In the genomic region with DNA sequence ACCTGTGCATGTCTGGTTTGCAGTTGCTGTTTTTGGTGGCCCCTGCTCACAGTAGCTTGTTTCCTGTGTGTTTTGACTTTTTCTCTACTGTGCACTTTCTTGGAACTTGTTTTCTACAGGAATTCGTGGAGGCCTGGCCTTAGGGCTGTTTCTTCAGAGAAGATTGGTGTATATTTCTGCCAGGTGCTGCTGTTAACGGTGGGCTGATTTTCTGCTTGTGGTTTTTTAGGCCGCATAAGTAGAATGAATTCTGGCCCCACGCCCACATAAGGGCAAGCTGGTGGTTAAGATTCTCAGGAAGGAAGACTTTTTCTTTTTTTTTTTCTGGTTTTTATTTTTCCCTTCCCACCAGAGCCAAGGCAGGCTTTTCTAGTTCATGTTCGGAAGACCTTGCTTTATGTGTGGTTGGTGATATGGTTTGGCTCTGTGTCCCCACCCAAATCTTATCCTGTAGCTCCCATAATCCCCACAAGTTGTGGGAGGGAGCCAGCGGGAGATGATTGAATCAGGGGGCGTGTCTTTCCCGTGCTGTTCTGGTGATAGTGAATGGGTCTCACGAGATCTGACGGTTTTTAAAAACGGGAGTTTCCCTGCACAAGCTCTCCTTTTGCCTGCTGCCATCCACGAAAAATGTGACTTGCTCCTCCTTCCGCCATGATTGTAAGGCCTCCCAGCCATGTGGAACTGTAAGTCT, we compare ENCODE assay signal across 11 cellular contexts.
A peak's percentile ranks its signal among the peaks of the same experiment; 100 is the strongest.
DNase-seq lines count a peak whose midpoint lies in the region; ATAC-seq lines count a peak whose summit lies in the region.
"Had no signal": no experiment of that assay in that cellular context is flagged by ENCODE, and none has a peak within 500 bp of the region (broad histone marks: within the 10 kb centered on the region; RNA-seq: fewer than 3 reads in every experiment).

No MANE protein-coding gene starts in this region.

- peak overlapping the region; percentile 92 for H3K27ac ChIP-seq in KOPT-K1 (ENCODE audit: low read depth, low read length, poor library complexity, severe bottlenecking)

- no peaks in the 10 kb centered on the region for H3K27me3 Mint-ChIP-seq in activated T-cell treated with anti-CD3 and anti-CD28 coated beads, Interleukin-2, amount 50 U/mL, for 24 hours
- peaks cover 6% of the 10 kb centered on the region for H3K27me3 Mint-ChIP-seq in activated T-helper 1 cell treated with anti-CD3 and anti-CD28 coated beads, Interleukin-12 subunit alpha, Interleukin-12 subunit beta, Interleukin-2, Interleukin-4 antibody, amounts not matched to agents 30 ng/mL and 10 ng/mL and 1 ng/mL, durations not matched to agents 14 hours and 24 hours and 36 hours (ENCODE audit: insufficient read depth)

- no peaks in the 10 kb centered on the region for H3K36me3 Mint-ChIP-seq in activated T-cell treated with anti-CD3 and anti-CD28 coated beads, Interleukin-2, amount 50 U/mL, for 24 hours (ENCODE audit: low read depth)
- H3K36me3 Mint-ChIP-seq in activated T-helper 1 cell treated with anti-CD3 and anti-CD28 coated beads, Interleukin-12 subunit alpha, Interleukin-12 subunit beta, Interleukin-2, Interleukin-4 antibody, amounts not matched to agents 30 ng/mL and 10 ng/mL and 1 ng/mL, durations not matched to agents 14 hours and 24 hours and 36 hours (ENCODE audit: low read depth): peaks cover 10% of the 10 kb centered on the region

- peak overlapping the region; percentile 65 for H3K27ac Mint-ChIP-seq in activated T-cell treated with anti-CD3 and anti-CD28 coated beads, Interleukin-2, amount 50 U/mL, for 24 hours
- H3K27ac Mint-ChIP-seq in activated T-helper 1 cell treated with anti-CD3 and anti-CD28 coated beads, Interleukin-12 subunit alpha, Interleukin-12 subunit beta, Interleukin-2, Interleukin-4 antibody, amounts not matched to agents 30 ng/mL and 10 ng/mL and 1 ng/mL, durations not matched to agents 14 hours and 24 hours and 36 hours: peak overlapping the region; percentile 67

- peaks cover 37% of the 10 kb centered on the region for H3K4me1 Mint-ChIP-seq in activated T-cell treated with anti-CD3 and anti-CD28 coated beads, Interleukin-2, amount 50 U/mL, for 24 hours (ENCODE audit: low read depth)
- peaks cover 23% of the 10 kb centered on the region for H3K4me1 Mint-ChIP-seq in activated T-helper 1 cell treated with anti-CD3 and anti-CD28 coated beads, Interleukin-12 subunit alpha, Interleukin-12 subunit beta, Interleukin-2, Interleukin-4 antibody, amounts not matched to agents 30 ng/mL and 10 ng/mL and 1 ng/mL, durations not matched to agents 14 hours and 24 hours and 36 hours (ENCODE audit: low read depth)
- H3K4me1 Mint-ChIP-seq: neural crest cell had no signal

- intact Hi-C loops in activated T-helper 1 cell treated with anti-CD3 and anti-CD28 coated beads, Interleukin-12 subunit alpha, Interleukin-12 subunit beta, Interleukin-2, Interleukin-4 antibody, amounts not matched to agents 30 ng/mL and 10 ng/mL and 1 ng/mL, durations not matched to agents 14 hours and 24 hours and 36 hours (cut with micrococcal nuclease): no loop called here

- peak; percentile 36 for DNase-seq in activated T-cell treated with anti-CD3 and anti-CD28 coated beads, Interleukin-2, amount 50 U/mL, for 24 hours
- DNase-seq in activated T-cell treated with anti-CD3 and anti-CD28 coated beads, Interleukin-2, amount 50 U/mL, for 1 hour: no peak
- DNase-seq in activated T-helper 1 cell treated with anti-CD3 and anti-CD28 coated beads, Interleukin-12 subunit alpha, Interleukin-12 subunit beta, Interleukin-2, Interleukin-4 antibody, amounts not matched to agents 30 ng/mL and 10 ng/mL and 1 ng/mL, durations not matched to agents 14 hours and 24 hours and 36 hours (ENCODE audit: low spot score): peak; percentile 15
- peak; percentile 49 for DNase-seq in stimulated activated CD8-positive, alpha-beta memory T cell treated with anti-CD3 and anti-CD28 coated beads, Interleukin-4, amount 100 ng/mL, for 48 hours
- DNase-seq in T1000 (lab: John Stamatoyannopoulos, UW) (no peak), SW480 (ENCODE audit: low spot score) (no peak)
- DNase-seq: aorta, NCI-H446 had no signal

- H3K9me3 ChIP-seq in KOPT-K1 (ENCODE audit: insufficient read depth, low read length, poor library complexity, severe bottlenecking): peaks cover 90% of the 10 kb centered on the region

- no peaks in the 10 kb centered on the region; the same call in 1 of the 2 replicates for H3K36me3 ChIP-seq in KOPT-K1 (ENCODE audit: insufficient read depth, low read length)

- ATAC-seq in HG02970 (IDR thresholded peaks at IDR 0.05; ENCODE audit: low FRiP score, unreplicated experiment): no peak

- peaks cover 6% of the 10 kb centered on the region for H3K9me3 Mint-ChIP-seq in activated T-cell treated with anti-CD3 and anti-CD28 coated beads, Interleukin-2, amount 50 U/mL, for 24 hours
- H3K9me3 Mint-ChIP-seq in activated T-helper 1 cell treated with anti-CD3 and anti-CD28 coated beads, Interleukin-12 subunit alpha, Interleukin-12 subunit beta, Interleukin-2, Interleukin-4 antibody, amounts not matched to agents 30 ng/mL and 10 ng/mL and 1 ng/mL, durations not matched to agents 14 hours and 24 hours and 36 hours: peaks cover 36% of the 10 kb centered on the region

- H3K4me3 Mint-ChIP-seq in activated T-cell treated with anti-CD3 and anti-CD28 coated beads, Interleukin-2, amount 50 U/mL, for 24 hours: peak overlapping the region; percentile 33
- peak overlapping the region; percentile 48 for H3K4me3 Mint-ChIP-seq in activated T-helper 1 cell treated with anti-CD3 and anti-CD28 coated beads, Interleukin-12 subunit alpha, Interleukin-12 subunit beta, Interleukin-2, Interleukin-4 antibody, amounts not matched to agents 30 ng/mL and 10 ng/mL and 1 ng/mL, durations not matched to agents 14 hours and 24 hours and 36 hours
- H3K4me3 Mint-ChIP-seq: neural crest cell had no signal

Comparison
In these comparisons a context has a peak if more than half of its experiments do, and no peak if none do; other contexts are left out.
1. DNase-seq: peak in activated T-cell treated with anti-CD3 and anti-CD28 coated beads, Interleukin-2, amount 50 U/mL, for 24 hours (single experiment), activated T-helper 1 cell treated with anti-CD3 and anti-CD28 coated beads, Interleukin-12 subunit alpha, Interleukin-12 subunit beta, Interleukin-2, Interleukin-4 antibody, amounts not matched to agents 30 ng/mL and 10 ng/mL and 1 ng/mL, durations not matched to agents 14 hours and 24 hours and 36 hours (single experiment) and stimulated activated CD8-positive, alpha-beta memory T cell treated with anti-CD3 and anti-CD28 coated beads, Interleukin-4, amount 100 ng/mL, for 48 hours (single experiment); none in activated T-cell treated with anti-CD3 and anti-CD28 coated beads, Interleukin-2, amount 50 U/mL, for 1 hour (single experiment), T1000 (single experiment) and SW480 (single experiment).